Comparison of ENCODE assay signal across 26 cellular contexts in the genomic region with DNA sequence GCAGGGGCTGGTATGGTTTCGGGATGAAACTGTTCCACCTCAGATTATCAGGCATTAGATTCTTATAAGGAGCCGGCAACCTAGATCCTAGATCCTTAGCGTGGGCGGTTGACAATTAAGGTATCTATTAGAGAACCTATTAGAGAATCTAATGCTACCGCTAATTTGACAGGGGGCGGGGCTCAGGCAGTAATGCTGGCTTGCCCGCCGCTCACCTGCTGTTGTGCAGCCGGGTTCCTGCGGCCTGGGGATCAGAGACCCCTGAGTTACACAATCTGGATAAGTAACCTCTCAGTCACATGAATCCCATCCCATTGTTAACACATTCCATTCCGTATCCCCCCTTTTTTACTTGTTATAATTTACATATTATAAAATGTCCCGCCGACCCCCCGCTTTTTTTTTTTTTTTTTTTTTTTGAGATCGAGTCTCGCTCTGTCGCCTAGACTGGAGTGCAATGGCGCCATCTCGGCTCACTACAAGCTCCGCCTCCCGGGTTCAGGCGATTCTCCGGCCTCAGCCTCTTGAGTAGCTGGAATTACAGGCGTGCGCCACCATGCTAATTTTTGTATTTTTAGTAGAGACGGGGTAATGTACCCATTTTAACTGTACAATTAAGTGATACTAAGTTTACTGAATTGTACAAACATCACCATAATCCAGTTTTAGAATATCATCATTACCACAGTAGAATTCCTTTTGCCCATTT.
"Had no signal": no experiment of that assay in that cellular context is flagged by ENCODE, and none has a peak within 500 bp of the region (broad histone marks: within the 10 kb centered on the region; RNA-seq: fewer than 3 reads in every experiment).

No MANE protein-coding gene starts in this region.

- DNase-seq: activated CD4-positive, alpha-beta memory T cell treated with anti-CD3 and anti-CD28 coated beads for 36 hours; activated CD4-positive, CD25-positive, alpha-beta regulatory T cell treated with anti-CD3 and anti-CD28 coated beads, Interleukin-2, amount 50 U/mL, for 72 hours; activated CD8-positive, alpha-beta memory T cell treated with anti-CD3 and anti-CD28 coated beads, Interleukin-2, amount 50 U/mL, for 4 hours; activated effector memory CD4-positive, alpha-beta T cell treated with anti-CD3 and anti-CD28 coated beads, Interleukin-2, amount 50 U/mL, for 16 hours; activated naive CD4-positive, alpha-beta T cell treated with anti-CD3 and anti-CD28 coated beads, Interleukin-2, amount 10 ng/mL, durations not matched to agents 7 days and 5 days; activated naive CD8-positive, alpha-beta T cell treated with anti-CD3 and anti-CD28 coated beads, Interleukin-2, amount 10 ng/mL, durations not matched to agents 7 days and 5 days; activated T-cell treated with anti-CD3 and anti-CD28 coated beads, Interleukin-2, amount 50 U/mL, for 1 hour; brain microvascular endothelial cell; caudate nucleus; cortex of kidney; effector memory CD8-positive, alpha-beta T cell; erythroblast; foreskin keratinocyte; left ventricle myocardium superior; ovary; stimulated activated CD4-positive, alpha-beta T cell treated with anti-CD3 and anti-CD28 coated beads, Interleukin-12 subunit alpha, Interleukin-12 subunit beta, amount 100 ng/mL, for 4 hours; stimulated activated CD4-positive, alpha-beta T cell treated with anti-CD3 and anti-CD28 coated beads, Interleukin-4, amount 100 ng/mL, for 1 hour; stimulated activated naive CD8-positive, alpha-beta T cell treated with anti-CD3 and anti-CD28 coated beads, Interleukin-15, Interleukin-2, amounts not matched to agents 100 U/mL and 50 U/mL, for 24 hours; T-helper 17 cell; T1000 had no signal

- H3K27ac ChIP-seq: brain microvascular endothelial cell, foreskin keratinocyte, neutrophil, ovary, skin epidermis, thoracic aorta, upper lobe of left lung, vagina had no signal

- H3K4me1 ChIP-seq: foreskin keratinocyte had no signal

- H3K4me3 ChIP-seq: ovary, skin epidermis, thoracic aorta, upper lobe of left lung, vagina had no signal

- H3K9me3 ChIP-seq: neutrophil, ovary, thoracic aorta, upper lobe of left lung, vagina had no signal

- H3K27me3 ChIP-seq: brain microvascular endothelial cell, foreskin keratinocyte, neutrophil, ovary, upper lobe of left lung, vagina had no signal

- ATAC-seq: effector memory CD8-positive, alpha-beta T cell; foreskin keratinocyte; left ventricle myocardium superior; sciatic nerve; stimulated activated naive CD8-positive, alpha-beta T cell treated with anti-CD3 and anti-CD28 coated beads, Interleukin-15, Interleukin-2, amounts not matched to agents 100 U/mL and 50 U/mL, for 24 hours; T-helper 17 cell had no signal

- H3K36me3 ChIP-seq: brain microvascular endothelial cell, neutrophil, ovary, thoracic aorta, upper lobe of left lung, vagina had no signal
